Comparison of ENCODE assay signal across 14 cellular contexts in genomic region chr1:25927541-25928265, GRCh38. TPM values are rescaled to one million over a fixed set of nuclear protein-coding genes. Genes with fewer than 3 reads are reported as not detected.
A peak's percentile ranks its signal among the peaks of the same experiment; 100 is the strongest.
DNase-seq lines count a peak whose midpoint lies in the region; ATAC-seq and TF ChIP-seq lines count a peak whose summit lies in the region.
"Had no signal": no experiment of that assay in that cellular context is flagged by ENCODE, and none has a peak within 500 bp of the region (broad histone marks: within the 10 kb centered on the region; RNA-seq: fewer than 3 reads in every experiment).

No MANE protein-coding gene starts in this region.

- DNase-seq in DMS79 (lab: John Stamatoyannopoulos, UW), result peak; percentile 72
- DNase-seq in NCI-H146 treated with DMSO at 0.1 percent for 48 hours (lab: John Stamatoyannopoulos, UW; ENCODE audit: unreplicated experiment), result peak; percentile 46
- DNase-seq in SK-N-SH, result peak; percentile 74
- peak; percentile 27 for DNase-seq in medulla oblongata (ENCODE audit: extremely low spot score)
- no peak for DNase-seq in activated CD4-positive, CD25-positive, alpha-beta regulatory T cell treated with anti-CD3 and anti-CD28 coated beads, Interleukin-2, amount 50 U/mL, for 72 hours
- DNase-seq in ureter (ENCODE audit: low spot score), result no peak
- DNase-seq in osteoblast (ENCODE audit: insufficient read length, low spot score, missing footprints), result no peak
- DNase-seq: activated naive CD4-positive, alpha-beta T cell treated with anti-CD3 and anti-CD28 coated beads for 36 hours; natural killer cell had no signal

- H3K27me3 ChIP-seq in SK-N-SH (ENCODE audit: insufficient read depth) (no peaks in the 10 kb centered on the region), osteoblast (ENCODE audit: insufficient read depth, low read length) (peaks cover 12% of the 10 kb centered on the region)

- no peaks in the 10 kb centered on the region for H4K20me1 ChIP-seq in SK-N-SH (ENCODE audit: insufficient read depth)
- H4K20me1 ChIP-seq in osteoblast (ENCODE audit: insufficient read depth, low read length), result no peaks in the 10 kb centered on the region

- no peaks in the 10 kb centered on the region for H3K36me3 ChIP-seq in SK-N-SH (replicated peaks in 1 of 2; ENCODE audit: control insufficient read depth in 1 of 2, insufficient read depth in 2 of 2, low read length in 1 of 2)
- no peaks in the 10 kb centered on the region for H3K36me3 ChIP-seq in osteoblast (ENCODE audit: insufficient read depth, low read length)
- H3K36me3 ChIP-seq: heart right ventricle had no signal

- no peak for TF ChIP-seq EP300 in SK-N-SH (IDR thresholded peaks at IDR 0.05; ENCODE audit: borderline replicate concordance in 1 of 2, low read depth in 1 of 2, low read length in 1 of 2)

- H3K4me1 ChIP-seq in SK-N-SH (ENCODE audit: control insufficient read depth in 1 of 2, insufficient read depth in 2 of 2, low read depth in 1 of 2, low read length in 1 of 2) (peaks cover 0 to 24% of the 10 kb centered on the region in 2 experiments; a peak in 1 of 4 replicates), osteoblast (ENCODE audit: insufficient read depth, low read length) (peaks cover 8% of the 10 kb centered on the region)

- POLR2A ChIA-PET in SK-N-SH (lab: Yijun Ruan, JAX), result interaction anchor here (1.0 to 2.9 kb wide), 4 partner anchors 22 to 498 kb away, joined by 3 to 16 read pairs (median 9); partner anchors contain the start of genes PAFAH2 and STMN1

- WGBS in SK-N-SH (ENCODE audit: low lambda C conversion rate), result 95% methylated on average over 5 of the region's 5 CpGs

- TF ChIP-seq CTCF in SK-N-SH (IDR thresholded peaks at IDR 0.05) (no peak), osteoblast (IDR thresholded peaks at IDR 0.05; ENCODE audit: extremely low read depth, low read depth, low read length) (no peak)

- ATAC-seq in HG02763 (IDR thresholded peaks at IDR 0.05; ENCODE audit: unreplicated experiment), result no peak
- ATAC-seq: GM12878, natural killer cell, Panc1 had no signal

- H3K9ac ChIP-seq in SK-N-SH, result no peak overlapping the region

- no peaks in the 10 kb centered on the region for H3F3A ChIP-seq in SK-N-SH (replicated peaks; ENCODE audit: insufficient read depth)

- H3K9me2 ChIP-seq in SK-N-SH, result no peaks in the 10 kb centered on the region

- 0 out of 2 replicates have a peak overlapping the region, but pooled peaks have one; percentile 4 for H3K4me2 ChIP-seq in SK-N-SH
- H3K4me2 ChIP-seq in osteoblast (ENCODE audit: insufficient read depth, low read length), result no peak overlapping the region

- no peak overlapping the region for H2AFZ ChIP-seq in SK-N-SH (ENCODE audit: low read depth)
- no peak overlapping the region for H2AFZ ChIP-seq in osteoblast (ENCODE audit: low read length)

- CTCF ChIA-PET in SK-N-SH (lab: Yijun Ruan, JAX), result interaction anchor here (0.7 to 4.0 kb wide), 3 partner anchors 32 to 70 kb away, joined by 3 to 22 read pairs (median 7); partner anchors contain the start of gene PAFAH2

- TF ChIP-seq RAD21 in SK-N-SH (IDR thresholded peaks at IDR 0.05; ENCODE audit: low read length), result no peak

- H3K9me3 ChIP-seq in SK-N-SH, result no peaks in the 10 kb centered on the region
- H3K9me3 ChIP-seq in osteoblast (ENCODE audit: low read depth, low read length), result no peaks in the 10 kb centered on the region
- H3K9me3 ChIP-seq: heart right ventricle had no signal

- no peaks in the 10 kb centered on the region for H3K79me2 ChIP-seq in SK-N-SH (ENCODE audit: insufficient read depth)
- H3K79me2 ChIP-seq in osteoblast (ENCODE audit: insufficient read depth, low read length), result no peaks in the 10 kb centered on the region

- H3K4me3 ChIP-seq in SK-N-SH (ENCODE audit: low read depth in 2 of 2, low read length in 1 of 2), result no peak overlapping the region
- no peak overlapping the region for H3K4me3 ChIP-seq in osteoblast (ENCODE audit: insufficient read depth, low read length)
- H3K4me3 ChIP-seq: GM12878, heart right ventricle had no signal

- H3K27ac ChIP-seq in SK-N-SH (ENCODE audit: low read depth in 2 of 2, low read length in 1 of 2), result peak overlapping the region in 1 of 2 experiments; percentile 98; a peak in 2 of 4 replicates
- H3K27ac ChIP-seq in osteoblast (ENCODE audit: low read depth, low read length), result no peak overlapping the region
- H3K27ac ChIP-seq: C4-2B had no signal

TF ChIP-seq in SK-N-SH, 30 proteins besides CTCF, POLR2A, EP300 and RAD21:
- TF ChIP-seq MXI1 (IDR thresholded peaks at IDR 0.05; ENCODE audit: low read depth, low read length) (no peak), TAF1 (IDR thresholded peaks at IDR 0.05; ENCODE audit: borderline replicate concordance, low read depth, low read length) (no peak), FOXJ3 (CRISPR knock-in tag; IDR thresholded peaks at IDR 0.05) (no peak), FOXM1 (IDR thresholded peaks at IDR 0.05; ENCODE audit: low read depth) (no peak), NRF1 (IDR thresholded peaks at IDR 0.05; ENCODE audit: low read depth, low read length) (no peak), RCOR1 (IDR thresholded peaks at IDR 0.05; ENCODE audit: low read length) (no peak), GATA2 (CRISPR knock-in tag; IDR thresholded peaks at IDR 0.05) (no peak), USF1 (IDR thresholded peaks at IDR 0.05; ENCODE audit: borderline replicate concordance, low read depth) (no peak), GABPA (IDR thresholded peaks at IDR 0.05; ENCODE audit: low read depth) (no peak), NFIC (IDR thresholded peaks at IDR 0.05; ENCODE audit: borderline replicate concordance) (no peak), CHD2 (IDR thresholded peaks at IDR 0.05; ENCODE audit: low read length, partially characterized antibody) (no peak)
- TF ChIP-seq, protein P1, sequence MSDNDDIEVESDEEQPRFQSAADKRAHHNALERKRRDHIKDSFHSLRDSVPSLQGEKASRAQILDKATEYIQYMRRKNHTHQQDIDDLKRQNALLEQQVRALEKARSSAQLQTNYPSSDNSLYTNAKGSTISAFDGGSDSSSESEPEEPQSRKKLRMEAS (IDR thresholded peaks at IDR 0.05; ENCODE audit: low read depth), result no peak
- TF ChIP-seq, protein P2, sequence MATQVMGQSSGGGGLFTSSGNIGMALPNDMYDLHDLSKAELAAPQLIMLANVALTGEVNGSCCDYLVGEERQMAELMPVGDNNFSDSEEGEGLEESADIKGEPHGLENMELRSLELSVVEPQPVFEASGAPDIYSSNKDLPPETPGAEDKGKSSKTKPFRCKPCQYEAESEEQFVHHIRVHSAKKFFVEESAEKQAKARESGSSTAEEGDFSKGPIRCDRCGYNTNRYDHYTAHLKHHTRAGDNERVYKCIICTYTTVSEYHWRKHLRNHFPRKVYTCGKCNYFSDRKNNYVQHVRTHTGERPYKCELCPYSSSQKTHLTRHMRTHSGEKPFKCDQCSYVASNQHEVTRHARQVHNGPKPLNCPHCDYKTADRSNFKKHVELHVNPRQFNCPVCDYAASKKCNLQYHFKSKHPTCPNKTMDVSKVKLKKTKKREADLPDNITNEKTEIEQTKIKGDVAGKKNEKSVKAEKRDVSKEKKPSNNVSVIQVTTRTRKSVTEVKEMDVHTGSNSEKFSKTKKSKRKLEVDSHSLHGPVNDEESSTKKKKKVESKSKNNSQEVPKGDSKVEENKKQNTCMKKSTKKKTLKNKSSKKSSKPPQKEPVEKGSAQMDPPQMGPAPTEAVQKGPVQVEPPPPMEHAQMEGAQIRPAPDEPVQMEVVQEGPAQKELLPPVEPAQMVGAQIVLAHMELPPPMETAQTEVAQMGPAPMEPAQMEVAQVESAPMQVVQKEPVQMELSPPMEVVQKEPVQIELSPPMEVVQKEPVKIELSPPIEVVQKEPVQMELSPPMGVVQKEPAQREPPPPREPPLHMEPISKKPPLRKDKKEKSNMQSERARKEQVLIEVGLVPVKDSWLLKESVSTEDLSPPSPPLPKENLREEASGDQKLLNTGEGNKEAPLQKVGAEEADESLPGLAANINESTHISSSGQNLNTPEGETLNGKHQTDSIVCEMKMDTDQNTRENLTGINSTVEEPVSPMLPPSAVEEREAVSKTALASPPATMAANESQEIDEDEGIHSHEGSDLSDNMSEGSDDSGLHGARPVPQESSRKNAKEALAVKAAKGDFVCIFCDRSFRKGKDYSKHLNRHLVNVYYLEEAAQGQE (IDR thresholded peaks at IDR 0.05; ENCODE audit: low read depth, low read length), result no peak
TF ChIP-seq in SK-N-SH: peak in this region for 0.

RNA-seq across cellular contexts. Expression of gene STMN1, which starts 21.5 kb away (rescaled TPM):
- 72.8 and 143 TPM in 2 replicates for polyA plus RNA-seq in SK-N-SH (2012; rRNA removed)
- polyA plus RNA-seq in SK-N-SH (2012; cell fraction: cytosol; rRNA removed), result 211 and 347 TPM in 2 replicates
- polyA plus RNA-seq in SK-N-SH (2012; cell fraction: nucleus; rRNA removed), result 53.8 and 86.2 TPM in 2 replicates
- total RNA-seq in ureter (31.2 TPM), osteoblast (34.7 and 35.1 TPM in 2 replicates)

RNA-seq across cellular contexts. Expression of gene PAQR7, which starts 52.2 kb away (rescaled TPM):
- 5.6 and 7.0 TPM in 2 replicates for polyA plus RNA-seq in SK-N-SH (2012; rRNA removed)
- 3.1 and 4.9 TPM in 2 replicates for polyA plus RNA-seq in SK-N-SH (2012; cell fraction: cytosol; rRNA removed)
- 10.4 and 16.9 TPM in 2 replicates for polyA plus RNA-seq in SK-N-SH (2012; cell fraction: nucleus; rRNA removed)
- total RNA-seq in ureter (60.8 TPM), osteoblast (9.8 and 11.2 TPM in 2 replicates)

Comparison
In these comparisons a context has a peak if more than half of its experiments do, and no peak if none do; other contexts are left out.
1. DNase-seq: peak in DMS79 (single experiment), NCI-H146 treated with DMSO at 0.1 percent for 48 hours (single experiment), SK-N-SH (single experiment) and medulla oblongata (single experiment); none in activated CD4-positive, CD25-positive, alpha-beta regulatory T cell treated with anti-CD3 and anti-CD28 coated beads, Interleukin-2, amount 50 U/mL, for 72 hours (single experiment), ureter (single experiment) and osteoblast (single experiment).